In genomic region chr14:92362781-92363235, GRCh38 we compare ENCODE assay signal across 12 cellular contexts. TPM values are rescaled to one million over a fixed set of nuclear protein-coding genes. Genes with fewer than 3 reads are reported as not detected.
DNase-seq lines count a peak whose midpoint lies in the region; ATAC-seq and TF ChIP-seq lines count a peak whose summit lies in the region.
"Had no signal": no experiment of that assay in that cellular context is flagged by ENCODE, and none has a peak within 500 bp of the region (broad histone marks: within the 10 kb centered on the region; RNA-seq: fewer than 3 reads in every experiment).

No MANE protein-coding gene starts in this region.

- CTCF ChIA-PET in RWPE1 (lab: Yijun Ruan, JAX), result interaction anchor here (0.7 to 1.2 kb wide), 2 partner anchors 9 to 23 kb away, joined by 3 to 4 read pairs; no protein-coding TSS in a partner anchor

- POLR2A ChIA-PET in RWPE1 (lab: Yijun Ruan, JAX; ENCODE audit: low non-redundant PET), result no interaction called here

- no peaks in the 10 kb centered on the region for H3K36me3 Mint-ChIP-seq in effector memory CD8-positive, alpha-beta T cell (ENCODE audit: insufficient read depth)
- H3K36me3 Mint-ChIP-seq: memory B cell had no signal

- DNase-seq in NCI-H2227 (lab: John Stamatoyannopoulos, UW; ENCODE audit: unreplicated experiment) (peak; percentile 15), NCI-H2227 treated with DMSO at 0.1 percent for 48 hours (lab: John Stamatoyannopoulos, UW) (no peak), NCI-H1694 (lab: John Stamatoyannopoulos, UW) (peak; percentile 52), fibroblast of villous mesenchyme (ENCODE audit: low read depth) (peak; percentile 7), superior temporal gyrus (ENCODE audit: extremely low spot score) (peak; percentile 33), RWPE1 (ENCODE audit: low spot score) (no peak)
- DNase-seq in stimulated activated CD4-positive, alpha-beta T cell treated with anti-CD3 and anti-CD28 coated beads, Interleukin-1b, Interleukin-23, amount 100 ng/mL, for 48 hours, result no peak
- no peak for DNase-seq in effector memory CD8-positive, alpha-beta T cell
- DNase-seq: activated CD4-positive, alpha-beta T cell treated with anti-CD3 and anti-CD28 coated beads for 4 hours; erythroblast; stimulated activated CD8-positive, alpha-beta memory T cell treated with anti-CD3 and anti-CD28 coated beads, Interleukin-4, amount 100 ng/mL, for 48 hours had no signal

- H3K9me3 Mint-ChIP-seq in effector memory CD8-positive, alpha-beta T cell, result no peaks in the 10 kb centered on the region
- H3K9me3 Mint-ChIP-seq: memory B cell had no signal

- H3K27ac ChIP-seq in RWPE1, result no peak overlapping the region

- H3K27me3 Mint-ChIP-seq in effector memory CD8-positive, alpha-beta T cell, result peaks cover 52 to 69% of the 10 kb centered on the region in 2 donors

- no peak for TF ChIP-seq CTCF in fibroblast of villous mesenchyme (IDR thresholded peaks at IDR 0.05; ENCODE audit: insufficient read depth, low read depth, low read length)
- TF ChIP-seq CTCF in RWPE1 (conservative IDR thresholded peaks at IDR 0.05; ENCODE audit: low read depth), result no peak

- no peak overlapping the region for H3K4me3 ChIP-seq in fibroblast of villous mesenchyme (ENCODE audit: low read depth, low read length)

- no peak overlapping the region for H3K4me3 Mint-ChIP-seq in effector memory CD8-positive, alpha-beta T cell
- H3K4me3 Mint-ChIP-seq: memory B cell had no signal

- H3K27ac Mint-ChIP-seq in effector memory CD8-positive, alpha-beta T cell, result no peak overlapping the region
- H3K27ac Mint-ChIP-seq: memory B cell had no signal

- no peak for ATAC-seq in effector memory CD8-positive, alpha-beta T cell (replicated peaks)

- H3K4me1 Mint-ChIP-seq in effector memory CD8-positive, alpha-beta T cell (ENCODE audit: low read depth in 2 of 2), result no peaks in the 10 kb centered on the region

RNA-seq across cellular contexts. Expression of gene SLC24A4, which starts 39.8 kb away (rescaled TPM):
- total RNA-seq in fibroblast of villous mesenchyme, result not detected in 2 replicates

Comparison
In these comparisons a context has a peak if more than half of its experiments do, and no peak if none do; other contexts are left out.
1. DNase-seq: peak in NCI-H2227 (single experiment), NCI-H1694 (single experiment), fibroblast of villous mesenchyme (single experiment) and superior temporal gyrus (single experiment); none in NCI-H2227 treated with DMSO at 0.1 percent for 48 hours (single experiment), stimulated activated CD4-positive, alpha-beta T cell treated with anti-CD3 and anti-CD28 coated beads, Interleukin-1b, Interleukin-23, amount 100 ng/mL, for 48 hours (single experiment), effector memory CD8-positive, alpha-beta T cell (0 of 3) and RWPE1 (single experiment).